In the genomic region with DNA sequence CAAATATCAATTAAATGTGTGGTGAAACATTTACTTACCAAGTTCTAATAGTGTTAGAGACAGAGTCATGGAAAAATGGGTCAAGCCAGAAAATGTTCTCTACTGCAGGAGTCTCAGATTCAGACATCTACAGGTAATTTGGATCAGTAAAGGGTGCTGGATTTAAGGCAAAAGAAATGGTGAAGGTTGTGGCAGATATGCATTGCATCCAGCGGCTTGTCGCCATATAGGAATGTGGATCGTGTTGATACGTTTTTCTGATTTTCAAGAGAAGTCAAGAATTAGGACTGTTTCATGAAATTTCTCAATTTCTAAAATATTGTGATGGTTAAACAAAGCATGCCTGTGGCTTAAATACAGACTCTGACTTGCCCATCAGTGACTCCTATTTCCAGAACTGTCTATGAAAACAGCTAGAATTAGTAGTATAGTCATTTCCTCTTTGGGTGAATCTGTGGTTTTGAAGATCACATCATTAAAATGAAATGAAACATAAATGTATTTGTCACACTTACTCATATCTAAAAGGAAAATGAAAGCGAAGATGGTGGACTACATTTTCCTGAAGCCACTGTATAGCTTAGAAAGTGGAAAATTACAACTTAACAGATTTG, we compare ENCODE assay signal across 8 cellular contexts.
A peak's percentile ranks its signal among the peaks of the same experiment; 100 is the strongest.
DNase-seq lines count a peak whose midpoint lies in the region; ATAC-seq and TF ChIP-seq lines count a peak whose summit lies in the region.

No MANE protein-coding gene starts in this region.

- DNase-seq in OCI-M1 (lab: John Stamatoyannopoulos, UW) (peak; percentile 73), lung microvascular endothelial cell (ENCODE audit: low read depth in 2 of 2) (peak; percentile 55 to 87), medulla oblongata (ENCODE audit: extremely low spot score) (no peak), SKM-1 (lab: John Stamatoyannopoulos, UW; ENCODE audit: unreplicated experiment) (no peak), gastrocnemius medialis (no peak)
- DNase-seq in CD8-positive, alpha-beta memory T cell, result no peak

- intact Hi-C loops in gastrocnemius medialis (cut with DNase I; ENCODE audit: low total_unique reads), result no loop called here

- H3K4me1 ChIP-seq in CD8-positive, alpha-beta memory T cell (ENCODE audit: insufficient read depth, low read length), result no peaks in the 10 kb centered on the region
- H3K4me1 ChIP-seq in gastrocnemius medialis, result no peaks in the 10 kb centered on the region

- no peaks in the 10 kb centered on the region for H3K36me3 Mint-ChIP-seq in CD8-positive, alpha-beta memory T cell

- no peak overlapping the region for H3K4me3 ChIP-seq in CD8-positive, alpha-beta memory T cell (ENCODE audit: low read length)
- no peak overlapping the region for H3K4me3 ChIP-seq in gastrocnemius medialis

- ATAC-seq in GM18870 (IDR thresholded peaks at IDR 0.05; ENCODE audit: unreplicated experiment) (peak; percentile 99), HG02763 (IDR thresholded peaks at IDR 0.05; ENCODE audit: unreplicated experiment) (peak; percentile 97), gastrocnemius medialis (no peak)

- in situ Hi-C loops in gastrocnemius medialis (cut with MboI; ENCODE audit: low sequenced_read_pairs in 4 of 4), result no loop called here

- no peaks in the 10 kb centered on the region for H3K36me3 ChIP-seq in CD8-positive, alpha-beta memory T cell (ENCODE audit: insufficient read depth, low read length)
- no peaks in the 10 kb centered on the region for H3K36me3 ChIP-seq in gastrocnemius medialis

- H3K27ac ChIP-seq in CD8-positive, alpha-beta memory T cell (ENCODE audit: low read depth, low read length), result no peak overlapping the region
- no peak overlapping the region for H3K27ac ChIP-seq in gastrocnemius medialis

- POLR2A ChIA-PET in CD8-positive, alpha-beta memory T cell (lab: Charles Lee), result interaction anchor here (0.6 kb wide), 1 partner anchor 48 kb away, joined by 3 read pairs; no protein-coding TSS in a partner anchor

- no peaks in the 10 kb centered on the region for H3K4me1 Mint-ChIP-seq in CD8-positive, alpha-beta memory T cell

- no peak overlapping the region for H3K4me3 Mint-ChIP-seq in CD8-positive, alpha-beta memory T cell

- TF ChIP-seq POLR2A in gastrocnemius medialis (IDR thresholded peaks at IDR 0.05), result no peak

- H3K27me3 Mint-ChIP-seq in CD8-positive, alpha-beta memory T cell, result no peaks in the 10 kb centered on the region

- no peak for TF ChIP-seq CTCF in gastrocnemius medialis (IDR thresholded peaks at IDR 0.05 in 4 of 5, conservative IDR thresholded peaks at IDR 0.05 in 1 of 5)

- H3K9me3 Mint-ChIP-seq in CD8-positive, alpha-beta memory T cell, result peaks cover 0 to 5% (median 0%) of the 10 kb centered on the region in 5 donors

- CTCF ChIA-PET in CD8-positive, alpha-beta memory T cell (lab: Charles Lee), result no interaction called here

- no peak overlapping the region for H3K27ac Mint-ChIP-seq in CD8-positive, alpha-beta memory T cell

- no peaks in the 10 kb centered on the region for H3K9me3 ChIP-seq in CD8-positive, alpha-beta memory T cell (ENCODE audit: low read length)
- no peaks in the 10 kb centered on the region for H3K9me3 ChIP-seq in gastrocnemius medialis

- no peaks in the 10 kb centered on the region for H3K27me3 ChIP-seq in CD8-positive, alpha-beta memory T cell (ENCODE audit: insufficient read depth, low read length, poor library complexity, severe bottlenecking)
- H3K27me3 ChIP-seq in gastrocnemius medialis, result no peaks in the 10 kb centered on the region

Comparison
In these comparisons a context has a peak if more than half of its experiments do, and no peak if none do; other contexts are left out.
1. ATAC-seq: peak in GM18870 (single experiment) and HG02763 (single experiment); none in gastrocnemius medialis (0 of 2).
2. DNase-seq: peak in OCI-M1 (single experiment) and lung microvascular endothelial cell (2 of 2); none in medulla oblongata (single experiment), CD8-positive, alpha-beta memory T cell (0 of 5), SKM-1 (single experiment) and gastrocnemius medialis (0 of 2).